ENCODE assay signal across 27 cellular contexts in genomic region chr2:184336688-184337087, GRCh38.
DNase-seq lines count a peak whose midpoint lies in the region; ATAC-seq and TF ChIP-seq lines count a peak whose summit lies in the region.
"Had no signal": no experiment of that assay in that cellular context is flagged by ENCODE, and none has a peak within 500 bp of the region (broad histone marks: within the 10 kb centered on the region; RNA-seq: fewer than 3 reads in every experiment).

No MANE protein-coding gene starts in this region.

- H2BK15ac ChIP-seq in IMR-90 (ENCODE audit: low read depth, low read length), result no peak overlapping the region

- H3K27me3 Mint-ChIP-seq in endodermal cell (ENCODE audit: insufficient read depth), result peaks cover 10% of the 10 kb centered on the region
- H3K27me3 Mint-ChIP-seq: activated CD4-positive, alpha-beta memory T cell treated with anti-CD3 and anti-CD28 coated beads for 36 hours; activated naive CD4-positive, alpha-beta T cell treated with anti-CD3 and anti-CD28 coated beads, Interleukin-2, amount 50 U/mL, for 24 hours; activated T-helper 17 cell treated with anti-CD3 and anti-CD28 coated beads, Interleukin-2, amount 50 U/mL, for 72 hours; CD4-positive, CD25-positive, alpha-beta regulatory T cell; central memory CD8-positive, alpha-beta T cell; memory B cell; progenitor cell of endocrine pancreas had no signal

- H3K9me1 ChIP-seq in IMR-90 (ENCODE audit: insufficient read depth, low read length), result no peaks in the 10 kb centered on the region

- no peaks in the 10 kb centered on the region for H3K9me3 ChIP-seq in IMR-90 (ENCODE audit: control insufficient read depth, insufficient read depth, low read length)
- no peaks in the 10 kb centered on the region for H3K9me3 ChIP-seq in vagina
- no peaks in the 10 kb centered on the region for H3K9me3 ChIP-seq in endodermal cell (ENCODE audit: control insufficient read depth, low read length)
- H3K9me3 ChIP-seq: thoracic aorta had no signal

- H4K91ac ChIP-seq in IMR-90 (ENCODE audit: insufficient read depth, low read depth, low read length), result no peak overlapping the region

- no peak for TF ChIP-seq POLR2A in IMR-90 (IDR thresholded peaks at IDR 0.05; ENCODE audit: low read depth, low read length)
- TF ChIP-seq POLR2A in vagina (IDR thresholded peaks at IDR 0.05), result no peak

- H3K4me2 ChIP-seq in IMR-90 (ENCODE audit: low read depth, low read length), result no peak overlapping the region
- H3K4me2 ChIP-seq: hepatocyte had no signal

- H4K8ac ChIP-seq in IMR-90 (ENCODE audit: low read depth in 2 of 2, low read length in 2 of 2), result no peak overlapping the region

- ATAC-seq in IMR-90 (ENCODE audit: low read depth) (no peak), left ventricle myocardium superior (no peak), HG03196 (IDR thresholded peaks at IDR 0.05; ENCODE audit: unreplicated experiment) (no peak)
- ATAC-seq: activated T-helper 17 cell treated with anti-CD3 and anti-CD28 coated beads, Interleukin-2, amount 50 U/mL, for 72 hours; Panc1 had no signal

- no peak overlapping the region for H2BK5ac ChIP-seq in IMR-90 (ENCODE audit: low read depth, low read length, poor library complexity, severe bottlenecking)

- H2AK9ac ChIP-seq in IMR-90 (replicated peaks; ENCODE audit: low read depth, low read length, poor library complexity), result no peak overlapping the region

- no peaks in the 10 kb centered on the region for H4K20me1 ChIP-seq in IMR-90 (ENCODE audit: insufficient read depth, low read length)

- no peaks in the 10 kb centered on the region for H3K79me1 ChIP-seq in IMR-90 (ENCODE audit: low read depth in 1 of 2, low read length in 2 of 2)

- DNase-seq in A172 (ENCODE audit: low spot score) (peak; percentile 41), IMR-90 (peak; percentile 0), astrocyte of the hippocampus (ENCODE audit: low read depth, low spot score) (peak; percentile 17), glomerular visceral epithelial cell (ENCODE audit: extremely low spot score) (peak; percentile 5), vagina (ENCODE audit: extremely low spot score in 2 of 2) (no peak), left ventricle myocardium superior (no peak), endodermal cell (no peak)
- DNase-seq: 8988T; activated CD4-positive, alpha-beta memory T cell treated with anti-CD3 and anti-CD28 coated beads for 36 hours; activated CD4-positive, CD25-positive, alpha-beta regulatory T cell treated with anti-CD3 and anti-CD28 coated beads, Interleukin-2, amount 50 U/mL, for 72 hours; aorta; CD4-positive, CD25-positive, alpha-beta regulatory T cell; NCI-H1694 treated with DMSO at 0.1 percent for 48 hours; NCI-H2171 treated with DMSO at 0.1 percent for 48 hours; NCI-H524; NK-92 treated with Interleukin-12 subunit alpha and Interleukin-12 subunit beta, amount 100 ng/mL, for 24 hours; stimulated activated naive CD4-positive, alpha-beta T cell treated with Interleukin-2 at 50 U/mL for 16 hours; T-helper 1 cell had no signal

- H3K9ac ChIP-seq in IMR-90 (ENCODE audit: low read depth, low read length) (no peak overlapping the region), endodermal cell (ENCODE audit: extremely low read depth, low read length, poor library complexity, severe bottlenecking) (no peak overlapping the region)

- no peak overlapping the region for H3K14ac ChIP-seq in IMR-90 (replicated peaks; ENCODE audit: low read depth, low read length)

- H3K27me3 ChIP-seq in IMR-90 (ENCODE audit: control insufficient read depth, insufficient read depth, low read length) (no peaks in the 10 kb centered on the region), vagina (no peaks in the 10 kb centered on the region), endodermal cell (ENCODE audit: control insufficient read depth, insufficient read depth, low read length, poor library complexity, severe bottlenecking) (no peaks in the 10 kb centered on the region)
- H3K27me3 ChIP-seq: hepatocyte had no signal

- no peaks in the 10 kb centered on the region for H3K9me3 Mint-ChIP-seq in endodermal cell
- H3K9me3 Mint-ChIP-seq: activated naive CD4-positive, alpha-beta T cell treated with anti-CD3 and anti-CD28 coated beads, Interleukin-2, amount 50 U/mL, for 24 hours; activated T-helper 17 cell treated with anti-CD3 and anti-CD28 coated beads, Interleukin-2, amount 50 U/mL, for 72 hours; memory B cell had no signal

- H2AFZ ChIP-seq in IMR-90 (replicated peaks; ENCODE audit: low read length, poor library complexity), result no peak overlapping the region
- H2AFZ ChIP-seq: hepatocyte had no signal

- no peak overlapping the region for H2BK120ac ChIP-seq in IMR-90 (ENCODE audit: low read depth, low read length)

- no peak overlapping the region for H3K56ac ChIP-seq in IMR-90 (ENCODE audit: extremely low read depth, insufficient read depth, low read length)

- no peak overlapping the region for H3K27ac Mint-ChIP-seq in endodermal cell
- H3K27ac Mint-ChIP-seq: activated CD4-positive, alpha-beta memory T cell treated with anti-CD3 and anti-CD28 coated beads for 36 hours; activated naive CD4-positive, alpha-beta T cell treated with anti-CD3 and anti-CD28 coated beads, Interleukin-2, amount 50 U/mL, for 24 hours; activated T-helper 17 cell treated with anti-CD3 and anti-CD28 coated beads, Interleukin-2, amount 50 U/mL, for 72 hours; CD4-positive, CD25-positive, alpha-beta regulatory T cell; memory B cell; progenitor cell of endocrine pancreas had no signal

- H3K4ac ChIP-seq in IMR-90 (ENCODE audit: low read depth, low read length), result no peak overlapping the region

- peaks cover 14% of the 10 kb centered on the region for H3K4me1 Mint-ChIP-seq in endodermal cell
- H3K4me1 Mint-ChIP-seq: activated naive CD4-positive, alpha-beta T cell treated with anti-CD3 and anti-CD28 coated beads, Interleukin-2, amount 50 U/mL, for 24 hours; activated T-helper 17 cell treated with anti-CD3 and anti-CD28 coated beads, Interleukin-2, amount 50 U/mL, for 72 hours; CD4-positive, CD25-positive, alpha-beta regulatory T cell; central memory CD8-positive, alpha-beta T cell; memory B cell had no signal

- H3K23ac ChIP-seq in IMR-90 (ENCODE audit: low read depth, low read length), result no peak overlapping the region

- H3K4me1 ChIP-seq in IMR-90 (ENCODE audit: control insufficient read depth, insufficient read depth, low read length) (no peaks in the 10 kb centered on the region), vagina (no peaks in the 10 kb centered on the region), endodermal cell (ENCODE audit: control insufficient read depth, insufficient read depth, low read length) (no peaks in the 10 kb centered on the region)

- no peak overlapping the region for H3K27ac ChIP-seq in IMR-90 (ENCODE audit: insufficient read depth, low read length)
- no peak overlapping the region for H3K27ac ChIP-seq in vagina
- no peak overlapping the region for H3K27ac ChIP-seq in endodermal cell (ENCODE audit: low read depth, low read length)
- H3K27ac ChIP-seq: hepatocyte, thoracic aorta had no signal

- dilution Hi-C loops in IMR-90 (cut with HindIII; ENCODE audit: low sequenced_read_pairs, unreplicated experiment), result no loop called here

- no TSS peak for BruUV-seq in IMR-90 (replicated peaks; lab: Mats Ljungman, UMichigan)

- intact Hi-C loops in IMR-90 (cut with micrococcal nuclease) (no loop called here), vagina (cut with DNase I) (no loop called here), left ventricle myocardium superior (cut with micrococcal nuclease) (no loop called here)

- H2BK20ac ChIP-seq in IMR-90 (ENCODE audit: low read depth, low read length), result no peak overlapping the region

- H3K18ac ChIP-seq in IMR-90 (ENCODE audit: low read depth, low read length), result no peak overlapping the region

- CTCF ChIA-PET in IMR-90 (lab: Yijun Ruan, JAX), result no interaction called here

- H3K4me3 ChIP-seq in IMR-90 (ENCODE audit: insufficient read depth, low read depth, low read length) (no peak overlapping the region), vagina (no peak overlapping the region), endodermal cell (ENCODE audit: low read length) (no peak overlapping the region)
- H3K4me3 ChIP-seq: hepatocyte, thoracic aorta had no signal

- no peaks in the 10 kb centered on the region for H3K36me3 Mint-ChIP-seq in endodermal cell (ENCODE audit: low read depth)
- H3K36me3 Mint-ChIP-seq: activated CD4-positive, alpha-beta memory T cell treated with anti-CD3 and anti-CD28 coated beads for 36 hours; activated naive CD4-positive, alpha-beta T cell treated with anti-CD3 and anti-CD28 coated beads, Interleukin-2, amount 50 U/mL, for 24 hours; CD4-positive, CD25-positive, alpha-beta regulatory T cell; memory B cell had no signal

- WGBS in IMR-90 (ENCODE audit: extremely low coverage in 2 of 2, insufficient read length in 1 of 2), 2 experiments, result no CpG with 5 or more reads among the region's 1 CpG
- WGBS in endodermal cell (ENCODE audit: insufficient coverage in 1 of 2, insufficient read length in 1 of 2), 2 experiments, result 91% methylated on average over 1 of the region's 1 CpG; no CpG with 5 or more reads in 1 of the 2 experiments

- H3K36me3 ChIP-seq in IMR-90 (ENCODE audit: control insufficient read depth, insufficient read depth, low read length) (no peaks in the 10 kb centered on the region), vagina (no peaks in the 10 kb centered on the region), endodermal cell (ENCODE audit: control insufficient read depth, insufficient read depth, low read length) (no peaks in the 10 kb centered on the region)
- H3K36me3 ChIP-seq: thoracic aorta had no signal

- no peak overlapping the region for H4K5ac ChIP-seq in IMR-90 (ENCODE audit: low read depth, low read length)

- no peak for TF ChIP-seq CTCF in IMR-90 (conservative IDR thresholded peaks at IDR 0.05; ENCODE audit: low read depth, low read length)
- no peak for TF ChIP-seq CTCF in vagina (IDR thresholded peaks at IDR 0.05)
- TF ChIP-seq CTCF in endodermal cell (conservative IDR thresholded peaks at IDR 0.05), result no peak

- no peak for TF ChIP-seq RAD21 in IMR-90 (IDR thresholded peaks at IDR 0.05; ENCODE audit: low read length)

- no peak overlapping the region for H3K4me3 Mint-ChIP-seq in endodermal cell
- H3K4me3 Mint-ChIP-seq: activated CD4-positive, alpha-beta memory T cell treated with anti-CD3 and anti-CD28 coated beads for 36 hours; activated naive CD4-positive, alpha-beta T cell treated with anti-CD3 and anti-CD28 coated beads, Interleukin-2, amount 50 U/mL, for 24 hours; activated T-helper 17 cell treated with anti-CD3 and anti-CD28 coated beads, Interleukin-2, amount 50 U/mL, for 72 hours; CD4-positive, CD25-positive, alpha-beta regulatory T cell; central memory CD8-positive, alpha-beta T cell; memory B cell had no signal

- in situ Hi-C loops in IMR-90 (cut with MboI; ENCODE audit: low sequenced_read_pairs), result no loop called here

- H2AK5ac ChIP-seq in IMR-90 (ENCODE audit: low read depth, low read length), result no peak overlapping the region

- POLR2A ChIA-PET in IMR-90 (lab: Charles Lee; ENCODE audit: unreplicated experiment), result no interaction called here

Comparison
In these comparisons a context has a peak if more than half of its experiments do, and no peak if none do; other contexts are left out.
1. DNase-seq: peak in A172 (single experiment), IMR-90 (single experiment), astrocyte of the hippocampus (single experiment) and glomerular visceral epithelial cell (single experiment); none in vagina (0 of 2), left ventricle myocardium superior (single experiment) and endodermal cell (single experiment).